8 cellular contexts compared by ENCODE assay signal in the genomic region with DNA sequence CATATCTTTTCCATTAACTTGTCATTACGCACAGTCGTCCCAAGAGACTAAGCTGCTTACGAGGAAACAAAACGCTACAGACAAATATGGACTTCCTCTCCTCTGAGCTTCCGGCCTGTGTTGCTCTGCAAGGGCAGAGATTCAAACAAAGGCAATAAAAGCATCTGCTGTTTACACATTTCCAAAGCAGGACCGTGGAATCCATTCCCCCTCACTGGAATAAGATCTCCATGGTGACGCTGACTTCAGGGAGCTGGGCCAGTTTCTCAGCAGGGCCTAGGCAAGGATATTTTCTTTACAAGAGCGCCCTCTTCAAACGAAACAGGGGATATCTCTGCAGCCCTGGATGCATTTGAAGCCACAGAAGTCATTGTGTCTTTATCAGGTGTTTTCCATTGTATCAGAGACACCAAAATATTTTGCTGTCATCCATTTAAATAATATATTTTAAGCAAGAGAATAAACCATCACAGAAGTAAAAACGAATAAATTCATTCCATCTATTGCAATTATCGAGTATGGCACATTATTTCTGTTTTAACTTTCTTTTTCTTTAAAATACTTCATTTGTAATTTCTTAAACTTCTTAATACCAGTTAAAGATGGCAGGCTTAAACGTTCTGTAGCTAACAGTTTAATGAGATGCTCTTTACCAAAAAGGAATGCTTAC.
DNase-seq lines count a peak whose midpoint lies in the region; TF ChIP-seq lines count a peak whose summit lies in the region.

No MANE protein-coding gene starts in this region.

- H3K27ac Mint-ChIP-seq in T-helper 2 cell treated with Interferon-gamma antibody and Interleukin-4, amounts not matched to agents 5 μg/mL and 100 μg/mL, for 36 hours: no peak overlapping the region

- peak; percentile 95 for DNase-seq in ELF-1 (ENCODE audit: low read depth, low spot score)
- DNase-seq in Karpas-422: peak; percentile 47
- peak in 2 of 3 donors; percentile 16 to 69 for DNase-seq in Peyer's patch
- no peak for DNase-seq in epithelial cell of proximal tubule (ENCODE audit: low read depth)
- peak; percentile 95 for DNase-seq in midbrain (lab: John Stamatoyannopoulos, UW)
- no peak for DNase-seq in mesenteric fat pad (ENCODE audit: low spot score)
- no peak for DNase-seq in T-helper 2 cell treated with Interferon-gamma antibody and Interleukin-4, amounts not matched to agents 5 μg/mL and 100 μg/mL, for 36 hours (ENCODE audit: low spot score)
- DNase-seq in LoVo (ENCODE audit: low spot score): no peak

- H3K27me3 ChIP-seq in Karpas-422 (ENCODE audit: low read length) (no peaks in the 10 kb centered on the region), Peyer's patch (no peaks in the 10 kb centered on the region)

- H2AFZ ChIP-seq in Karpas-422 (ENCODE audit: low read length): no peak overlapping the region

- H3K9me2 ChIP-seq in Karpas-422 (replicated peaks; ENCODE audit: insufficient read depth, low read length): no peaks in the 10 kb centered on the region

- no peaks in the 10 kb centered on the region for H3K4me1 Mint-ChIP-seq in T-helper 2 cell treated with Interferon-gamma antibody and Interleukin-4, amounts not matched to agents 5 μg/mL and 100 μg/mL, for 36 hours (ENCODE audit: low read depth)

- H3K4me3 Mint-ChIP-seq in T-helper 2 cell treated with Interferon-gamma antibody and Interleukin-4, amounts not matched to agents 5 μg/mL and 100 μg/mL, for 36 hours: no peak overlapping the region

- H3K4me2 ChIP-seq in Karpas-422 (ENCODE audit: low read depth, low read length, poor library complexity, severe bottlenecking): no peak overlapping the region

- no peak overlapping the region for H3K27ac ChIP-seq in Karpas-422 (ENCODE audit: low read length)
- no peak overlapping the region for H3K27ac ChIP-seq in Peyer's patch

- no peaks in the 10 kb centered on the region for H3K79me2 ChIP-seq in Karpas-422 (ENCODE audit: low read length)

- H3K9ac ChIP-seq in Karpas-422 (ENCODE audit: low read length): no peak overlapping the region

- H3K9me3 Mint-ChIP-seq in T-helper 2 cell treated with Interferon-gamma antibody and Interleukin-4, amounts not matched to agents 5 μg/mL and 100 μg/mL, for 36 hours: peaks cover 4% of the 10 kb centered on the region

- H3K36me3 ChIP-seq in Karpas-422 (ENCODE audit: insufficient read depth, low read length) (no peaks in the 10 kb centered on the region), Peyer's patch (no peaks in the 10 kb centered on the region)

- H3K4me1 ChIP-seq in Karpas-422 (ENCODE audit: low read length) (no peaks in the 10 kb centered on the region), Peyer's patch (peaks cover 0 to 7% (median 0%) of the 10 kb centered on the region in 4 donors)

- no peak for TF ChIP-seq POLR2A in Peyer's patch (IDR thresholded peaks at IDR 0.05)

- no peak overlapping the region for H3K4me3 ChIP-seq in Karpas-422 (ENCODE audit: low read length)
- no peak overlapping the region for H3K4me3 ChIP-seq in Peyer's patch
- peak overlapping the region; percentile 23 for H3K4me3 ChIP-seq in epithelial cell of proximal tubule (ENCODE audit: low read depth, low read length)

- TF ChIP-seq CTCF in Peyer's patch (IDR thresholded peaks at IDR 0.05): peak in 4 of 6 experiments; percentile 14 to 22 (median 20)
- peak; percentile 82 for TF ChIP-seq CTCF in epithelial cell of proximal tubule (conservative IDR thresholded peaks at IDR 0.05; ENCODE audit: low read depth, low read length)

- no peaks in the 10 kb centered on the region for H3K27me3 Mint-ChIP-seq in T-helper 2 cell treated with Interferon-gamma antibody and Interleukin-4, amounts not matched to agents 5 μg/mL and 100 μg/mL, for 36 hours (ENCODE audit: low read depth)

- peaks cover 7% of the 10 kb centered on the region; the same call in 1 of the 2 replicates for H3K9me3 ChIP-seq in Karpas-422 (ENCODE audit: low read length)
- H3K9me3 ChIP-seq in Peyer's patch: no peaks in the 10 kb centered on the region

- no peaks in the 10 kb centered on the region for H3K36me3 Mint-ChIP-seq in T-helper 2 cell treated with Interferon-gamma antibody and Interleukin-4, amounts not matched to agents 5 μg/mL and 100 μg/mL, for 36 hours (ENCODE audit: low read depth)

- no peaks in the 10 kb centered on the region for H4K20me1 ChIP-seq in Karpas-422 (ENCODE audit: insufficient read depth, low read depth, low read length)

Comparison
In these comparisons a context has a peak if more than half of its experiments do, and no peak if none do; other contexts are left out.
1. DNase-seq: peak in ELF-1 (single experiment), Karpas-422 (single experiment), Peyer's patch (2 of 3) and midbrain (single experiment); none in epithelial cell of proximal tubule (single experiment), mesenteric fat pad (single experiment), T-helper 2 cell treated with Interferon-gamma antibody and Interleukin-4, amounts not matched to agents 5 μg/mL and 100 μg/mL, for 36 hours (single experiment) and LoVo (single experiment).